10 cellular contexts compared by ENCODE assay signal in the genomic region with DNA sequence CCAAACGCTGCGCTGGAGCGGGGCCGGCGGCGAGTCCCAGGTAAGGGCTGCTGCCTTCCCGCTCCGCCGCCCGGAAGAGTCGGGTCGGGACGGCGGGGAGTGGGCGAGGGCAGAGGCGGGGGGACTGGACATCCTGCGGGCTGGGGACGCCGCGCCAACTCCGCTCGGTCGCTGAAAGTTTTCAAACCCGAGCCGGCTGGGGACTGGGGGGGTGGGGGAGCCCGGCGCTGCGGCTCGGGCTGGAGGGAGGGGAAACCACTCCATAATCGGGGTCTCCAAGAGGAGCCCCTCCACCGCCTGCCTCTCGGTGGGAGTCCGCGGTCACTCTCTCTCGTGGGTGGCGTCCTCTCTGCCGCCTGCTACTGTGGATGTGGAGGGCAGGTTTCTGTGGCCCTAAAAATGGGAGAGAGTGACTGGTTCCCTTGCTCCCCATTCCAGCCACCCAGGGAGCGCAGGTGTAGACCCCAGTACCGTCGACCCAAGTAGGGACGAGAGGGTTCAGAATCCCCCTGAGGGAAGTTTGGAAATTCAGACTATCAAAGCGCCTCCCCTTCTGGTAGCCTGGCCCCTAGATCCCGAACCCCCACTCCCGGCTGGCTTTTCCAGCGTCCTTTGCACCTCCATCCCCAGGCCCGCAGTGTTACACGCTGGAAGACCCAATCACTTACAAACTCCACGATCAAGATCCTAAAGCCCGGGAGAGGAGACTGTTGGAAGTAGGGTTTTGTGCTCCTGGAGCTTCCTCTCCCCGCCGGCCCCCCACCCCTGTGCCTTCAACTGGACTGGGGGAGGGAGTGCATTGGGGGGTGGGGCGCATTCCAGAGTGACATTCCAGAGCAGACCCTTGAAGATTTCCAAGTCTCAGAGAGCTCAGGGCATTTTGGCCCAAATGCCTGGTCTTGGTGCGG. TPM values are rescaled to one million over a fixed set of nuclear protein-coding genes. Genes with fewer than 3 reads are reported as not detected.
DNase-seq lines count a peak whose midpoint lies in the region; ATAC-seq, FAIRE-seq and TF ChIP-seq lines count a peak whose summit lies in the region.
"Had no signal": no experiment of that assay in that cellular context is flagged by ENCODE, and none has a peak within 500 bp of the region (broad histone marks: within the 10 kb centered on the region; RNA-seq: fewer than 3 reads in every experiment).

No MANE protein-coding gene starts in this region.

- H3K4me2 ChIP-seq in SK-N-SH, result no peak overlapping the region

- H3F3A ChIP-seq in SK-N-SH (replicated peaks; ENCODE audit: insufficient read depth), result peaks cover 3% of the 10 kb centered on the region

- H3K27ac Mint-ChIP-seq in Caco-2 (ENCODE audit: unreplicated experiment), result peak overlapping the region; percentile 34
- H3K27ac Mint-ChIP-seq in glutamatergic neuron (ENCODE audit: unreplicated experiment), result peak overlapping the region; percentile 52
- peak overlapping the region; percentile 96 for H3K27ac Mint-ChIP-seq in progenitor cell of endocrine pancreas

- no peak overlapping the region for H3K9ac ChIP-seq in SK-N-SH

- H3K27me3 ChIP-seq in Caco-2 (replicated peaks; ENCODE audit: control insufficient read depth, insufficient read depth, low read length), result no peaks in the 10 kb centered on the region
- no peaks in the 10 kb centered on the region for H3K27me3 ChIP-seq in RWPE2 (ENCODE audit: insufficient read depth, poor library complexity, severe bottlenecking)
- H3K27me3 ChIP-seq in SK-N-SH (ENCODE audit: insufficient read depth), result no peaks in the 10 kb centered on the region
- H3K27me3 ChIP-seq: SJCRH30 had no signal

- ATAC-seq in RWPE2 (ENCODE audit: low read depth), result no peak

- no peaks in the 10 kb centered on the region for H3K9me2 ChIP-seq in SK-N-SH

- DNase-seq in Caco-2 (peak in 1 of 2 experiments; percentile 41), RWPE2 (ENCODE audit: low spot score) (no peak), glutamatergic neuron (no peak), progenitor cell of endocrine pancreas (ENCODE audit: low spot score, unreplicated experiment) (no peak), middle frontal gyrus (ENCODE audit: extremely low spot score, low spot score) (no peak), SK-N-SH (no peak), GM19239 (ENCODE audit: insufficient read length, low spot score) (no peak), NCI-H1105 (lab: John Stamatoyannopoulos, UW) (no peak)
- DNase-seq: Karpas-422, SJCRH30 had no signal

- H3K4me3 Mint-ChIP-seq in Caco-2 (ENCODE audit: unreplicated experiment), result peak overlapping the region; percentile 99
- peak overlapping the region; percentile 83 for H3K4me3 Mint-ChIP-seq in glutamatergic neuron (ENCODE audit: unreplicated experiment)
- H3K4me3 Mint-ChIP-seq in progenitor cell of endocrine pancreas (ENCODE audit: low read depth), result peak overlapping the region; percentile 92

- FAIRE-seq in GM19239 (lab: Jason Lieb, UNC), result no peak

- TF ChIP-seq EP300 in SK-N-SH (IDR thresholded peaks at IDR 0.05; ENCODE audit: borderline replicate concordance in 1 of 2, low read depth in 1 of 2, low read length in 1 of 2), result no peak

- no peaks in the 10 kb centered on the region for H3K36me3 ChIP-seq in Caco-2 (ENCODE audit: control insufficient read depth, insufficient read depth, low read length)
- no peaks in the 10 kb centered on the region for H3K36me3 ChIP-seq in RWPE2 (ENCODE audit: low read depth)
- H3K36me3 ChIP-seq in SK-N-SH (replicated peaks in 1 of 2; ENCODE audit: control insufficient read depth in 1 of 2, insufficient read depth in 2 of 2, low read length in 1 of 2), result no peaks in the 10 kb centered on the region
- H3K36me3 ChIP-seq: SJCRH30 had no signal

- 17% methylated on average over 37 of the region's 53 CpGs for WGBS in SK-N-SH (ENCODE audit: low lambda C conversion rate)

- H3K4me1 ChIP-seq in Caco-2 (peaks cover 38% of the 10 kb centered on the region), RWPE2 (ENCODE audit: insufficient read depth, poor library complexity, severe bottlenecking) (peaks cover 6% of the 10 kb centered on the region), SK-N-SH (ENCODE audit: control insufficient read depth in 1 of 2, insufficient read depth in 2 of 2, low read depth in 1 of 2, low read length in 1 of 2) (peaks cover 0 to 11% of the 10 kb centered on the region in 2 experiments; a peak in 1 of 4 replicates)
- H3K4me1 ChIP-seq: SJCRH30 had no signal

- H3K27me3 Mint-ChIP-seq in Caco-2 (ENCODE audit: insufficient read depth, unreplicated experiment) (no peaks in the 10 kb centered on the region), glutamatergic neuron (ENCODE audit: unreplicated experiment) (peaks cover 10% of the 10 kb centered on the region), progenitor cell of endocrine pancreas (no peaks in the 10 kb centered on the region)

- H3K27ac ChIP-seq in RWPE2 (ENCODE audit: poor library complexity, severe bottlenecking) (no peak overlapping the region), SK-N-SH (ENCODE audit: low read depth in 2 of 2, low read length in 1 of 2) (no peak overlapping the region)
- H3K27ac ChIP-seq: SJCRH30 had no signal

- CTCF ChIA-PET in Caco-2 (lab: Charles Lee), result no interaction called here
- CTCF ChIA-PET in SK-N-SH (lab: Yijun Ruan, JAX), result interaction anchor here (1.0 to 6.3 kb wide), 5 partner anchors 11 to 65 kb away, joined by 3 to 30 read pairs (median 4); a partner anchor contains a TSS

- peak overlapping the region; percentile 50 for H3K4me3 ChIP-seq in Caco-2 (ENCODE audit: low read depth, low read length)
- peak overlapping the region; percentile 52 for H3K4me3 ChIP-seq in RWPE2 (ENCODE audit: severe bottlenecking)
- no peak overlapping the region; a peak in 1 of 4 replicates for H3K4me3 ChIP-seq in SK-N-SH (ENCODE audit: low read depth in 2 of 2, low read length in 1 of 2)
- H3K4me3 ChIP-seq: SJCRH30 had no signal

- BruUV-seq in Caco-2 (replicated peaks; lab: Mats Ljungman, UMichigan), result no TSS peak

- H3K4me1 Mint-ChIP-seq in Caco-2 (ENCODE audit: low read depth, unreplicated experiment) (peaks cover 21% of the 10 kb centered on the region), glutamatergic neuron (ENCODE audit: low read depth, unreplicated experiment) (peaks cover 30% of the 10 kb centered on the region), progenitor cell of endocrine pancreas (ENCODE audit: low read depth) (peaks cover 56% of the 10 kb centered on the region)

- H4K20me1 ChIP-seq in SK-N-SH (ENCODE audit: insufficient read depth), result no peaks in the 10 kb centered on the region

- no peak for TF ChIP-seq RAD21 in SK-N-SH (IDR thresholded peaks at IDR 0.05; ENCODE audit: low read length)

- H3K9me3 ChIP-seq in Caco-2 (peaks cover 8% of the 10 kb centered on the region), RWPE2 (ENCODE audit: severe bottlenecking) (no peaks in the 10 kb centered on the region), SK-N-SH (peaks cover 10% of the 10 kb centered on the region; the same call in 1 of the 2 replicates)

- no peak overlapping the region for H2AFZ ChIP-seq in SK-N-SH (ENCODE audit: low read depth)

- TF ChIP-seq CTCF in Caco-2 (IDR thresholded peaks at IDR 0.05; ENCODE audit: insufficient read depth in 1 of 2, low read depth in 1 of 2, low read length in 1 of 2, severe bottlenecking in 1 of 2, unreplicated experiment in 1 of 2), result no peak
- no peak for TF ChIP-seq CTCF in RWPE2 (IDR thresholded peaks at IDR 0.05; ENCODE audit: poor library complexity, severe bottlenecking)
- no peak for TF ChIP-seq CTCF in glutamatergic neuron (IDR thresholded peaks at IDR 0.05; ENCODE audit: partially characterized antibody, unreplicated experiment)
- TF ChIP-seq CTCF in progenitor cell of endocrine pancreas (IDR thresholded peaks at IDR 0.05; ENCODE audit: unreplicated experiment), result no peak
- no peak for TF ChIP-seq CTCF in SK-N-SH (IDR thresholded peaks at IDR 0.05)

- H3K79me2 ChIP-seq in SK-N-SH (ENCODE audit: insufficient read depth), result no peaks in the 10 kb centered on the region

- intact Hi-C loops in Caco-2 (cut with micrococcal nuclease; ENCODE audit: unreplicated experiment), result loop anchor here (2.0 kb wide), 1 partner anchor 22 kb away; no protein-coding TSS in a partner anchor

- H3K9me3 Mint-ChIP-seq in Caco-2 (ENCODE audit: unreplicated experiment) (no peaks in the 10 kb centered on the region), glutamatergic neuron (ENCODE audit: unreplicated experiment) (peaks cover 9% of the 10 kb centered on the region), progenitor cell of endocrine pancreas (ENCODE audit: low read depth) (no peaks in the 10 kb centered on the region)

- H3K36me3 Mint-ChIP-seq in Caco-2 (ENCODE audit: insufficient read depth, unreplicated experiment), result peaks cover 27% of the 10 kb centered on the region
- H3K36me3 Mint-ChIP-seq in glutamatergic neuron (ENCODE audit: unreplicated experiment), result no peaks in the 10 kb centered on the region
- H3K36me3 Mint-ChIP-seq in progenitor cell of endocrine pancreas (ENCODE audit: insufficient read depth), result peaks cover 4% of the 10 kb centered on the region

- POLR2A ChIA-PET in Caco-2 (lab: Charles Lee), result interaction anchor here (0.7 kb wide), 1 partner anchor 21 kb away, joined by 3 read pairs; no protein-coding TSS in a partner anchor
- POLR2A ChIA-PET in SK-N-SH (lab: Yijun Ruan, JAX), result no interaction called here

TF ChIP-seq in SK-N-SH, 30 proteins besides CTCF, POLR2A, EP300 and RAD21 (continues in another document):
- TF ChIP-seq FOSL2 (IDR thresholded peaks at IDR 0.05; ENCODE audit: borderline replicate concordance, low read depth) (no peak), SIN3A (IDR thresholded peaks at IDR 0.05; ENCODE audit: borderline replicate concordance, low read depth, low read length) (no peak), SMC3 (IDR thresholded peaks at IDR 0.05; ENCODE audit: low read depth, low read length) (no peak)
- TF ChIP-seq, protein P1, sequence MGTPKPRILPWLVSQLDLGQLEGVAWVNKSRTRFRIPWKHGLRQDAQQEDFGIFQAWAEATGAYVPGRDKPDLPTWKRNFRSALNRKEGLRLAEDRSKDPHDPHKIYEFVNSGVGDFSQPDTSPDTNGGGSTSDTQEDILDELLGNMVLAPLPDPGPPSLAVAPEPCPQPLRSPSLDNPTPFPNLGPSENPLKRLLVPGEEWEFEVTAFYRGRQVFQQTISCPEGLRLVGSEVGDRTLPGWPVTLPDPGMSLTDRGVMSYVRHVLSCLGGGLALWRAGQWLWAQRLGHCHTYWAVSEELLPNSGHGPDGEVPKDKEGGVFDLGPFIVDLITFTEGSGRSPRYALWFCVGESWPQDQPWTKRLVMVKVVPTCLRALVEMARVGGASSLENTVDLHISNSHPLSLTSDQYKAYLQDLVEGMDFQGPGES (IDR thresholded peaks at IDR 0.05; ENCODE audit: low read depth, low read length), result no peak

RNA-seq across cellular contexts. Expression of a gene that starts 0.8 kb away (rescaled TPM):
- total RNA-seq in Caco-2 (2022), result 75.0 and 83.2 TPM in 2 replicates
- total RNA-seq in glutamatergic neuron (ENCODE audit: unreplicated experiment), result 93.3 TPM
- 182 and 207 TPM in 2 replicates for total RNA-seq in progenitor cell of endocrine pancreas
- not detected in 2 replicates for polyA plus RNA-seq in SK-N-SH (2012; rRNA removed)
- polyA plus RNA-seq in SK-N-SH (2012; cell fraction: cytosol; rRNA removed), result 0.03 TPM in 1 of 2 replicates, not detected in the other
- not detected in 2 replicates for polyA plus RNA-seq in SK-N-SH (2012; cell fraction: nucleus; rRNA removed)
- total RNA-seq: SJCRH30 had no signal

RNA-seq across cellular contexts. Expression of a gene that starts 33.7 kb away (rescaled TPM):
- total RNA-seq in Caco-2 (2022), result not detected in 2 replicates
- total RNA-seq in glutamatergic neuron (ENCODE audit: unreplicated experiment), result 0.25 TPM
- 3.9 and 4.5 TPM in 2 replicates for total RNA-seq in progenitor cell of endocrine pancreas
- polyA plus RNA-seq in SK-N-SH (2012; rRNA removed), result not detected in 2 replicates
- not detected in 2 replicates for polyA plus RNA-seq in SK-N-SH (2012; cell fraction: cytosol; rRNA removed)
- not detected in 2 replicates for polyA plus RNA-seq in SK-N-SH (2012; cell fraction: nucleus; rRNA removed)
- total RNA-seq: SJCRH30 had no signal

Comparison
In these comparisons a context has a peak if more than half of its experiments do, and no peak if none do; other contexts are left out.
1. H3K4me3 ChIP-seq: peak in Caco-2 (single experiment) and RWPE2 (single experiment); none in SK-N-SH (0 of 2).
2. H3K27ac Mint-ChIP-seq: peak in every context shown above with its lines; median percentile 96 in progenitor cell of endocrine pancreas; 52 in glutamatergic neuron; 34 in Caco-2.
3. Peak in every context shown above with its lines, with median percentiles within 50 percentile points of each other: H3K4me3 Mint-ChIP-seq.